Comparison of ENCODE assay signal across 8 cellular contexts in the genomic region with DNA sequence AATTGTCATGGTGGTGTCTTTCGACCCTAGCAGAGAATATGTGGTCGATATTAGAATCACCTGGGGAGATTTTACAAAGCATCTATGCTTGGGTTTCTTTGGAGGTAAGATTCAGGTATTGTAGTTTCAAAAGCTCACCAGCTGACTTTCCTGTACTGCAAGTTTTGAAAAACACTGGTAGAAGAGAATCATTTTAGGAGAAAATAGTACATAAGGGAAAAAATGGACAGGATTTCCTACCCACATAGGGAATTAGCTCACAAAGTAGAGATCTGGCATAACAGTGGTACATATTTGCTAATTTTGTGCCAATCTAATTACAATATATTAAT. TPM values are rescaled to one million over a fixed set of nuclear protein-coding genes. Genes with fewer than 3 reads are reported as not detected.
A peak's percentile ranks its signal among the peaks of the same experiment; 100 is the strongest.
DNase-seq lines count a peak whose midpoint lies in the region; ATAC-seq and TF ChIP-seq lines count a peak whose summit lies in the region.

No MANE protein-coding gene starts in this region.

- no peak overlapping the region for H3K9ac ChIP-seq in mammary epithelial cell (ENCODE audit: insufficient read depth, low read length)

- TF ChIP-seq CTCF in HL-60 (IDR thresholded peaks at IDR 0.05; ENCODE audit: insufficient read depth, low read length) (no peak), mammary epithelial cell (conservative IDR thresholded peaks at IDR 0.05 in 1 of 2, IDR thresholded peaks at IDR 0.05 in 1 of 2; ENCODE audit: extremely low read depth in 1 of 2, insufficient read depth in 1 of 2, low read depth in 1 of 2, low read length in 2 of 2) (no peak), nephron progenitor cell (IDR thresholded peaks at IDR 0.05) (no peak)

- H3K36me3 Mint-ChIP-seq in CD8-positive, alpha-beta memory T cell, result peaks cover 0 to 7% (median 4%) of the 10 kb centered on the region in 3 donors
- H3K36me3 Mint-ChIP-seq in nephron progenitor cell (ENCODE audit: low read depth), result no peaks in the 10 kb centered on the region

- CTCF ChIA-PET in CD8-positive, alpha-beta memory T cell (lab: Charles Lee), result interaction anchor here (0.9 to 7.8 kb wide), 13 partner anchors 14 to 483 kb away, joined by 3 to 97 read pairs (median 5); partner anchors contain the start of genes ABT1 and HMGN4
- CTCF ChIA-PET in mammary epithelial cell (lab: Charles Lee; ENCODE audit: low non-redundant PET), result interaction anchor here (0.7 kb wide), 1 partner anchor 284 kb away, joined by 3 read pairs; a partner anchor contains a TSS

- peak overlapping the region; percentile 89 for H3K4me3 ChIP-seq in CD8-positive, alpha-beta memory T cell (ENCODE audit: low read length)
- H3K4me3 ChIP-seq in HL-60 (replicated peaks; ENCODE audit: insufficient read depth, low read length) (peak overlapping the region; percentile 73), mammary epithelial cell (replicated peaks in 1 of 3; ENCODE audit: insufficient read depth in 1 of 3, low read depth in 2 of 3, low read length in 3 of 3) (peak overlapping the region; percentile 39 to 60 (median 49))

- peak overlapping the region in 7 of 8 donors; percentile 89 to 99 (median 97) for H3K27ac Mint-ChIP-seq in CD8-positive, alpha-beta memory T cell
- H3K27ac Mint-ChIP-seq in nephron progenitor cell, result no peak overlapping the region

- POLR2A ChIA-PET in CD8-positive, alpha-beta memory T cell (lab: Charles Lee), result interaction anchor here (0.6 to 2.6 kb wide), 8 partner anchors 13 to 353 kb away, joined by 3 to 20 read pairs (median 4); partner anchors contain the start of gene HMGN4

- H2AFZ ChIP-seq in mammary epithelial cell (ENCODE audit: low read depth, low read length), result peak overlapping the region; percentile 82

- H3K79me2 ChIP-seq in mammary epithelial cell (ENCODE audit: insufficient read depth, low read length), result no peaks in the 10 kb centered on the region

- no peak for DNase-seq in CD8-positive, alpha-beta memory T cell
- DNase-seq in HL-60 (ENCODE audit: low read depth in 1 of 2, low spot score in 1 of 2), result no peak
- peak; percentile 12 for DNase-seq in mammary epithelial cell
- no peak for DNase-seq in nephron progenitor cell
- no peak for DNase-seq in midbrain (lab: John Stamatoyannopoulos, UW)
- DNase-seq in NCI-H2081 treated with DMSO at 0.1 percent for 48 hours (lab: John Stamatoyannopoulos, UW), result no peak
- DNase-seq in posterior vena cava (ENCODE audit: low spot score), result no peak

- peaks cover 23 to 36% (median 29%) of the 10 kb centered on the region in 3 donors for H3K4me1 Mint-ChIP-seq in CD8-positive, alpha-beta memory T cell
- H3K4me1 Mint-ChIP-seq in nephron progenitor cell, result no peaks in the 10 kb centered on the region

- no peaks in the 10 kb centered on the region for H3K27me3 ChIP-seq in CD8-positive, alpha-beta memory T cell (ENCODE audit: insufficient read depth, low read length, poor library complexity, severe bottlenecking)
- H3K27me3 ChIP-seq in HL-60 (ENCODE audit: insufficient read depth, poor library complexity, severe bottlenecking) (no peaks in the 10 kb centered on the region), mammary epithelial cell (ENCODE audit: insufficient read depth, low read length) (no peaks in the 10 kb centered on the region)

- H3K4me3 Mint-ChIP-seq in CD8-positive, alpha-beta memory T cell, result peak overlapping the region; percentile 91 to 97 (median 96)
- H3K4me3 Mint-ChIP-seq in nephron progenitor cell, result peak overlapping the region; percentile 95

- H3K27me3 Mint-ChIP-seq in CD8-positive, alpha-beta memory T cell, result peaks cover 3 to 19% of the 10 kb centered on the region in 2 donors
- H3K27me3 Mint-ChIP-seq in nephron progenitor cell (ENCODE audit: low read depth, poor library complexity), result peaks cover 38% of the 10 kb centered on the region

- H3K27ac ChIP-seq in CD8-positive, alpha-beta memory T cell (ENCODE audit: low read depth, low read length), result peak overlapping the region; percentile 75
- H3K27ac ChIP-seq in HL-60 (replicated peaks), result no peak overlapping the region; the same call in 1 of the 2 replicates
- no peak overlapping the region for H3K27ac ChIP-seq in mammary epithelial cell (ENCODE audit: insufficient read depth, low read depth, low read length)

- ATAC-seq in GM18870 (IDR thresholded peaks at IDR 0.05; ENCODE audit: unreplicated experiment), result no peak

- peak overlapping the region; percentile 58 for H3K4me2 ChIP-seq in mammary epithelial cell (ENCODE audit: insufficient read depth, low read depth, low read length)

- intact Hi-C loops in mammary epithelial cell (cut with micrococcal nuclease), result loop anchor here (2.0 kb wide), 1 partner anchor 229 kb away; no protein-coding TSS in a partner anchor
- intact Hi-C loops in posterior vena cava (cut with DNase I), result no loop called here

- no peaks in the 10 kb centered on the region for H4K20me1 ChIP-seq in mammary epithelial cell (ENCODE audit: insufficient read depth, low read length)

- in situ Hi-C loops in mammary epithelial cell (cut with MboI; ENCODE audit: low sequenced_read_pairs in 2 of 2), result loop anchor here in 1 of 2 donors (10.0 kb wide), 1 partner anchor 225 kb away; no protein-coding TSS in a partner anchor

- no peaks in the 10 kb centered on the region for H3K9me3 ChIP-seq in CD8-positive, alpha-beta memory T cell (ENCODE audit: low read length)
- H3K9me3 ChIP-seq in mammary epithelial cell (replicated peaks; ENCODE audit: insufficient read depth, low read length), result no peaks in the 10 kb centered on the region

- H3K36me3 ChIP-seq in CD8-positive, alpha-beta memory T cell (ENCODE audit: insufficient read depth, low read length), result no peaks in the 10 kb centered on the region
- no peaks in the 10 kb centered on the region for H3K36me3 ChIP-seq in mammary epithelial cell (ENCODE audit: insufficient read depth, low read length)

- dilution Hi-C loops in mammary epithelial cell (cut with HindIII; ENCODE audit: low sequenced_read_pairs), result no loop called here

- 6% methylated on average over 2 of the region's 2 CpGs for WGBS in mammary epithelial cell (ENCODE audit: low coverage, missing lambda C conversion rate)

- peaks cover 6% of the 10 kb centered on the region for H3K4me1 ChIP-seq in CD8-positive, alpha-beta memory T cell (ENCODE audit: insufficient read depth, low read length)
- no peaks in the 10 kb centered on the region for H3K4me1 ChIP-seq in mammary epithelial cell (ENCODE audit: insufficient read depth, low read length)

- no TSS peak for BruUV-seq in mammary epithelial cell (replicated peaks; lab: Mats Ljungman, UMichigan)

- H3K9me3 Mint-ChIP-seq in CD8-positive, alpha-beta memory T cell, result peaks cover 0 to 11% (median 6%) of the 10 kb centered on the region in 5 donors
- H3K9me3 Mint-ChIP-seq in nephron progenitor cell, result peaks cover 3% of the 10 kb centered on the region

RNA-seq across cellular contexts. Expression of gene ABT1, which starts 27.4 kb away (rescaled TPM):
- total RNA-seq in CD8-positive, alpha-beta memory T cell, result 10 to 100 TPM; 34.5 to 36.1 TPM
- 39.7 TPM for polyA plus RNA-seq in CD8-positive, alpha-beta memory T cell
- 10 to 100 TPM; 14.2 to 15.9 TPM for total RNA-seq in mammary epithelial cell
- polyA plus RNA-seq in mammary epithelial cell, result 18.8 TPM
- 12.5 TPM for polyA minus RNA-seq in mammary epithelial cell
- total RNA-seq in posterior vena cava, result 10 to 100 TPM; 10.3 to 11.5 TPM

RNA-seq across cellular contexts. Expression of gene HMGN4, which starts 31.2 kb away (rescaled TPM):
- total RNA-seq in CD8-positive, alpha-beta memory T cell, result 10 to 100 TPM; 90.0 to 91.4 TPM
- 166 TPM for polyA plus RNA-seq in CD8-positive, alpha-beta memory T cell
- total RNA-seq in mammary epithelial cell (10 to 100 TPM; 74.6 to 81.5 TPM), posterior vena cava (10 to 100 TPM; 54.2 to 62.0 TPM)
- 50.2 TPM for polyA plus RNA-seq in mammary epithelial cell
- 38.5 TPM for polyA minus RNA-seq in mammary epithelial cell
